In genomic region chr10:97138174-97138573, GRCh38 we compare ENCODE assay signal across 1 cellular context.
TF ChIP-seq lines count a peak whose summit lies in the region.

No MANE protein-coding gene starts in this region.

TF ChIP-seq in HepG2, 621 proteins besides CTCF, POLR2A, EP300 and RAD21 (continued from another document and continues in another):
- TF ChIP-seq ZNF318 (CRISPR knock-in tag; IDR thresholded peaks at IDR 0.05) (no peak), ZNF781 (CRISPR knock-in tag; IDR thresholded peaks at IDR 0.05; ENCODE audit: borderline replicate concordance, not compliant biosample characterization) (no peak), ATF6 (CRISPR knock-in tag; conservative IDR thresholded peaks at IDR 0.05) (no peak), ZNF687 (CRISPR knock-in tag; IDR thresholded peaks at IDR 0.05) (peak; percentile 57), ZNF841 (CRISPR knock-in tag; IDR thresholded peaks at IDR 0.05; ENCODE audit: borderline replicate concordance) (no peak), ZNF558 (CRISPR knock-in tag; IDR thresholded peaks at IDR 0.05; ENCODE audit: borderline replicate concordance) (no peak), MYPOP (CRISPR knock-in tag; IDR thresholded peaks at IDR 0.05) (no peak), PAXIP1 (CRISPR knock-in tag; conservative IDR thresholded peaks at IDR 0.05) (0 out of 2 replicates have a peak, but pooled peaks have one; percentile 11), TERF1 (CRISPR knock-in tag; IDR thresholded peaks at IDR 0.05) (no peak), MAX (IDR thresholded peaks at IDR 0.05) (peak; percentile 46; the same call in 1 of the 2 replicates), HDAC2 (CRISPR knock-in tag; IDR thresholded peaks at IDR 0.05) (no peak; the same call in 1 of the 2 replicates), TSC22D2 (CRISPR knock-in tag; IDR thresholded peaks at IDR 0.05; ENCODE audit: borderline replicate concordance) (no peak), HNRNPUL1 (IDR thresholded peaks at IDR 0.05; ENCODE audit: low read depth, low read length) (no peak), ATF2 (CRISPR knock-in tag; IDR thresholded peaks at IDR 0.05) (peak; percentile 44; the same call in 1 of the 2 replicates), POGZ (CRISPR knock-in tag; IDR thresholded peaks at IDR 0.05) (peak; percentile 66; the same call in 1 of the 2 replicates), ZBTB33 (CRISPR knock-in tag; IDR thresholded peaks at IDR 0.05) (peak; percentile 92), ZNF616 (CRISPR knock-in tag; IDR thresholded peaks at IDR 0.05; ENCODE audit: low read depth) (no peak), ZNF160 (CRISPR knock-in tag; IDR thresholded peaks at IDR 0.05) (no peak), SP2 (CRISPR knock-in tag; IDR thresholded peaks at IDR 0.05) (no peak), ZNF614 (CRISPR knock-in tag; IDR thresholded peaks at IDR 0.05; ENCODE audit: borderline replicate concordance) (peak; percentile 47; the same call in 1 of the 2 replicates), MTA3 (CRISPR knock-in tag; IDR thresholded peaks at IDR 0.05) (no peak), CENPT (CRISPR knock-in tag; IDR thresholded peaks at IDR 0.05; ENCODE audit: low read depth) (no peak), RCOR2 (CRISPR knock-in tag; IDR thresholded peaks at IDR 0.05) (0 out of 2 replicates have a peak, but pooled peaks have one; percentile 52), FOSL1 (CRISPR knock-in tag; IDR thresholded peaks at IDR 0.05; ENCODE audit: borderline replicate concordance) (no peak), ZNF329 (CRISPR knock-in tag; IDR thresholded peaks at IDR 0.05; ENCODE audit: low read depth) (no peak), TFAP4 (IDR thresholded peaks at IDR 0.05; ENCODE audit: borderline replicate concordance, low read depth) (peak; percentile 72; the same call in 1 of the 2 replicates), ZFP36L1 (CRISPR knock-in tag; IDR thresholded peaks at IDR 0.05) (no peak)
